ENCODE assay signal across 8 cellular contexts in genomic region chr17:75457047-75457654, GRCh38. TPM values are rescaled to one million over a fixed set of nuclear protein-coding genes. Genes with fewer than 3 reads are reported as not detected.
DNase-seq lines count a peak whose midpoint lies in the region; ATAC-seq and TF ChIP-seq lines count a peak whose summit lies in the region.

No MANE protein-coding gene starts in this region.

- POLR2A ChIA-PET in GM10248 (lab: Yijun Ruan, JAX), result no interaction called here

- H3K27ac Mint-ChIP-seq in activated naive CD8-positive, alpha-beta T cell treated with anti-CD3 and anti-CD28 coated beads for 36 hours, result peak overlapping the region; percentile 90

- H3K23ac ChIP-seq in trophoblast cell (ENCODE audit: low read length), result no peak overlapping the region

- peak overlapping the region; percentile 78 for H4K12ac ChIP-seq in trophoblast cell (ENCODE audit: low read depth, low read length)

- H3K9me3 ChIP-seq in trophoblast cell (ENCODE audit: insufficient read depth, low read depth, low read length), result no peaks in the 10 kb centered on the region

- peak overlapping the region; percentile 92 for H3K4me2 ChIP-seq in trophoblast cell (ENCODE audit: low read length)

- H2AFZ ChIP-seq in trophoblast cell (ENCODE audit: insufficient read depth, low read length, poor library complexity), result peak overlapping the region; percentile 38

- peak overlapping the region; percentile 91 for H3K4me3 Mint-ChIP-seq in activated naive CD8-positive, alpha-beta T cell treated with anti-CD3 and anti-CD28 coated beads for 36 hours

- H3K4me1 ChIP-seq in trophoblast cell (ENCODE audit: control insufficient read depth in 1 of 2, insufficient read depth in 2 of 2, low read length in 2 of 2), result peaks cover 3 to 15% of the 10 kb centered on the region in 2 experiments

- H3K36me3 Mint-ChIP-seq in activated naive CD8-positive, alpha-beta T cell treated with anti-CD3 and anti-CD28 coated beads for 36 hours, result peaks cover 1% of the 10 kb centered on the region

- peak overlapping the region; percentile 87 for H2BK120ac ChIP-seq in trophoblast cell (ENCODE audit: insufficient read depth, low read length, poor library complexity)

- CTCF ChIA-PET in GM10248 (lab: Yijun Ruan, JAX), result interaction anchor here (1.2 to 1.6 kb wide), 5 partner anchors 9 to 186 kb away, joined by 4 to 7 read pairs (median 5); partner anchors contain the start of genes MIF4GD and TSEN54

- H3K36me3 ChIP-seq in trophoblast cell (ENCODE audit: control insufficient read depth in 1 of 2, insufficient read depth in 2 of 2, low read length in 2 of 2), result no peaks in the 10 kb centered on the region

- peak overlapping the region; percentile 96 for H4K91ac ChIP-seq in trophoblast cell (ENCODE audit: low read depth, low read length)

- H3K27ac ChIP-seq in trophoblast cell (ENCODE audit: low read depth, low read length), result peak overlapping the region; percentile 31

- H3K79me1 ChIP-seq in trophoblast cell (ENCODE audit: low read length), result peaks cover 14% of the 10 kb centered on the region

- H2AK5ac ChIP-seq in trophoblast cell (ENCODE audit: low read length), result no peak overlapping the region

- H4K8ac ChIP-seq in trophoblast cell (ENCODE audit: low read depth, low read length), result peak overlapping the region; percentile 93

- H3K79me2 ChIP-seq in trophoblast cell (ENCODE audit: control insufficient read depth, insufficient read depth, low read length, poor library complexity), result peaks cover 6% of the 10 kb centered on the region

- H3K4me1 Mint-ChIP-seq in activated naive CD8-positive, alpha-beta T cell treated with anti-CD3 and anti-CD28 coated beads for 36 hours, result peaks cover 32% of the 10 kb centered on the region

- ATAC-seq in left ventricle myocardium superior (peak; percentile 39), HG03159 (IDR thresholded peaks at IDR 0.05; ENCODE audit: unreplicated experiment) (no peak)

- no CpG with 5 or more reads among the region's 38 CpGs for WGBS in trophoblast cell (ENCODE audit: extremely low coverage, insufficient coverage, insufficient read length)

- intact Hi-C loops in left ventricle myocardium superior (cut with micrococcal nuclease), result no loop called here

- H3K27me3 Mint-ChIP-seq in activated naive CD8-positive, alpha-beta T cell treated with anti-CD3 and anti-CD28 coated beads for 36 hours, result peaks cover 3% of the 10 kb centered on the region

- peak overlapping the region; percentile 81 for H3K18ac ChIP-seq in trophoblast cell (ENCODE audit: low read length)

- peak overlapping the region; percentile 85 for H3K14ac ChIP-seq in trophoblast cell (ENCODE audit: low read length)

- H3K9ac ChIP-seq in trophoblast cell (ENCODE audit: low read length), result peak overlapping the region; percentile 97

- no peak overlapping the region for H2BK12ac ChIP-seq in trophoblast cell (ENCODE audit: low read length)

- peak; percentile 64 for DNase-seq in activated effector memory CD4-positive, alpha-beta T cell treated with anti-CD3 and anti-CD28 coated beads, Interleukin-2, amount 50 U/mL, for 16 hours
- DNase-seq in activated effector memory CD4-positive, alpha-beta T cell treated with Interleukin-2 at 50 U/mL for 16 hours, result no peak
- DNase-seq in NCI-H524 treated with DMSO at 0.1 percent for 48 hours (lab: John Stamatoyannopoulos, UW) (peak; percentile 57), left ventricle myocardium superior (peak; percentile 52), trophoblast cell (peak in 1 of 2 donors; percentile 43), GM10248 (ENCODE audit: extremely low spot score) (no peak)
- peak; percentile 28 for DNase-seq in activated naive CD8-positive, alpha-beta T cell treated with anti-CD3 and anti-CD28 coated beads for 36 hours

- no peaks in the 10 kb centered on the region for H3K9me3 Mint-ChIP-seq in activated naive CD8-positive, alpha-beta T cell treated with anti-CD3 and anti-CD28 coated beads for 36 hours

- H2BK5ac ChIP-seq in trophoblast cell (ENCODE audit: low read depth, low read length, poor library complexity), result peak overlapping the region; percentile 65

- no peaks in the 10 kb centered on the region for H3K27me3 ChIP-seq in trophoblast cell (ENCODE audit: insufficient read depth, low read length)

- TF ChIP-seq CTCF in GM10248 (IDR thresholded peaks at IDR 0.05; ENCODE audit: control extremely low read depth, extremely low read depth, low read depth, missing control alignments), result no peak

- H3K4me3 ChIP-seq in trophoblast cell (ENCODE audit: low read depth, low read length), result peak overlapping the region; percentile 87

- peak overlapping the region; percentile 49 for H3K4ac ChIP-seq in trophoblast cell (ENCODE audit: low read depth, low read length)

RNA-seq across cellular contexts. Expression of gene TMEM94, which starts 0.7 kb away (rescaled TPM):
- total RNA-seq in activated naive CD8-positive, alpha-beta T cell treated with anti-CD3 and anti-CD28 coated beads for 36 hours, result 10 to 100 TPM; 46.6 to 55.5 TPM
- 56.8 TPM for total RNA-seq in left ventricle myocardium superior
- polyA plus RNA-seq in trophoblast cell (2013), result 64.9 and 65.9 TPM in 2 replicates

RNA-seq across cellular contexts. Expression of gene GRB2, which starts 51.7 kb away (rescaled TPM):
- 100 to 1,000 TPM; 161 to 165 TPM for total RNA-seq in activated naive CD8-positive, alpha-beta T cell treated with anti-CD3 and anti-CD28 coated beads for 36 hours
- 84.2 TPM for total RNA-seq in left ventricle myocardium superior
- 120 and 126 TPM in 2 replicates for polyA plus RNA-seq in trophoblast cell (2013)

RNA-seq across cellular contexts. Expression of gene CASKIN2, which starts 58.2 kb away (rescaled TPM):
- 1 to 10 TPM; 4.3 to 4.5 TPM for total RNA-seq in activated naive CD8-positive, alpha-beta T cell treated with anti-CD3 and anti-CD28 coated beads for 36 hours
- total RNA-seq in left ventricle myocardium superior, result 36.6 TPM
- polyA plus RNA-seq in trophoblast cell (2013), result 5.6 and 5.7 TPM in 2 replicates

RNA-seq across cellular contexts. Expression of gene TSEN54, which starts 59.2 kb away (rescaled TPM):
- total RNA-seq in activated naive CD8-positive, alpha-beta T cell treated with anti-CD3 and anti-CD28 coated beads for 36 hours, result 10 to 100 TPM; 44.6 to 45.5 TPM
- total RNA-seq in left ventricle myocardium superior, result 8.3 TPM
- polyA plus RNA-seq in trophoblast cell (2013), result 10.4 and 11.3 TPM in 2 replicates

Comparison
In these comparisons a context has a peak if more than half of its experiments do, and no peak if none do; other contexts are left out.
1. DNase-seq: peak in activated effector memory CD4-positive, alpha-beta T cell treated with anti-CD3 and anti-CD28 coated beads, Interleukin-2, amount 50 U/mL, for 16 hours (single experiment), NCI-H524 treated with DMSO at 0.1 percent for 48 hours (single experiment), activated naive CD8-positive, alpha-beta T cell treated with anti-CD3 and anti-CD28 coated beads for 36 hours (single experiment) and left ventricle myocardium superior (single experiment); none in activated effector memory CD4-positive, alpha-beta T cell treated with Interleukin-2 at 50 U/mL for 16 hours (single experiment) and GM10248 (single experiment).